In the genomic region with DNA sequence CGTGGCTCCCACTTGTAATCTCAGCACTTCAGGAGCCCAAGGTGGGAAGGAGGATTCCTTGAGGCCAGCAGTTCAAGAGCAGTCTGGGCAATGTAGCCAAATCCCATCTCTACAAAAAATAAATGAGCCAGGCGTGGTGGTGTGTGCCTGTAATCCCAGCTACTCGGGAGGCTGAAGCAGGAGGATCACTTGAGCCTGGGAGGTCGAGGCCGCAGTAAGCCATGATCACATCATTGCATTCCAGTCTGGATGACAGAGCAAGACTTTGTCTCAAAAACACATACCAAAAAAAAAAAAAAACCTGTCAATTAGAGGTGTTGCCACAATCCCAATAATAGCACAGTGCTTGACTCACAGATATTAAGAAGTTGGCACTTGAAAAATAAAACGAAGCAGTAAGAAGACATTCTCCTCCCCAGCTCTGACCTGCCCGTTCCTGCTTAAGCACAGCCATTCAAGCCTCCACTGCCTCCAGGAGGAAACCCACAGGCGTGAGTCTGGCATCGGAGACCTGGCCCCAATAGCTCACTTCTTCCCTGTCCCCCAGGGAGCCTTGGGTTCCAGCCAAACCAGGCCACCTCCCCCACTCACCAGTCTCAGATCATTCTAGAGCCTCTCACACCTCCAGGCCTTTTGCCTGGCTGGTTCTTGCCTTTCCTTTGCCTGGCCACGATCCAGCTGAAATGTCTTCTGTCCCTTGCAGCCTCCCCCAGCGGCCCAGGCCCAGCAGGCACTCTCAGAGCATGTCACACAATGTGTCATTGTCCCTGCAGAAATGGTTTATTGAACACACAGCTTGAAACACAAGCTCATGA, we compare ENCODE assay signal across 9 cellular contexts. TPM values are rescaled to one million over a fixed set of nuclear protein-coding genes. Genes with fewer than 3 reads are reported as not detected.
DNase-seq lines count a peak whose midpoint lies in the region; ATAC-seq and TF ChIP-seq lines count a peak whose summit lies in the region.
"Had no signal": no experiment of that assay in that cellular context is flagged by ENCODE, and none has a peak within 500 bp of the region (broad histone marks: within the 10 kb centered on the region; RNA-seq: fewer than 3 reads in every experiment).

No MANE protein-coding gene starts in this region.

- no peak for TF ChIP-seq EP300 in transverse colon (IDR thresholded peaks at IDR 0.05; ENCODE audit: low read depth)

- no peaks in the 10 kb centered on the region for H3K27me3 ChIP-seq in SJCRH30
- H3K27me3 ChIP-seq in transverse colon, result no peaks in the 10 kb centered on the region

- H3K36me3 ChIP-seq in SJCRH30, result no peaks in the 10 kb centered on the region
- H3K36me3 ChIP-seq in transverse colon, result no peaks in the 10 kb centered on the region

- H3K9me3 ChIP-seq in SJCRH30 (replicated peaks), result no peaks in the 10 kb centered on the region
- H3K9me3 ChIP-seq in transverse colon, result no peaks in the 10 kb centered on the region

- 64 to 65% methylated on average over 7 to 11 of the region's 11 CpGs for WGBS in transverse colon (ENCODE audit: low coverage in 1 of 2), 2 donors

- H3K27ac ChIP-seq in SJCRH30, result no peak overlapping the region
- H3K27ac ChIP-seq in transverse colon, result no peak overlapping the region
- H3K27ac ChIP-seq: KMS-11 had no signal

- in situ Hi-C loops in transverse colon (cut with MboI; ENCODE audit: low pct_ligation_motif_present in 1 of 4, low pct_unique_long_range_greater_than_20kb in 1 of 4, low sequenced_read_pairs in 3 of 4), result no loop called here

- no peak for TF ChIP-seq CTCF in transverse colon (IDR thresholded peaks at IDR 0.05)

- DNase-seq in HK-2 (ENCODE audit: unreplicated experiment) (peak; percentile 67), SJCRH30 (peak; percentile 62 to 73), glomerular visceral epithelial cell (ENCODE audit: extremely low spot score) (peak; percentile 88), renal cortical epithelial cell (ENCODE audit: low read depth) (peak; percentile 90), transverse colon (no peak)
- DNase-seq in stimulated activated naive CD8-positive, alpha-beta T cell treated with anti-CD3 and anti-CD28 coated beads, Interleukin-15, Interleukin-2, amounts not matched to agents 100 U/mL and 50 U/mL, for 24 hours, result no peak

- H3K4me1 ChIP-seq in SJCRH30 (peaks cover 8% of the 10 kb centered on the region; the same call in 1 of the 2 replicates), transverse colon (peaks cover 1 to 20% (median 3%) of the 10 kb centered on the region in 4 donors)

- ATAC-seq in HG02885 (IDR thresholded peaks at IDR 0.05; ENCODE audit: poor library complexity, unreplicated experiment) (no peak), GM21447 (IDR thresholded peaks at IDR 0.05; ENCODE audit: unreplicated experiment) (no peak)
- no peak for ATAC-seq in stimulated activated naive CD8-positive, alpha-beta T cell treated with anti-CD3 and anti-CD28 coated beads, Interleukin-15, Interleukin-2, amounts not matched to agents 100 U/mL and 50 U/mL, for 24 hours

- no peak for TF ChIP-seq POLR2A in transverse colon (IDR thresholded peaks at IDR 0.05)

- intact Hi-C loops in transverse colon (cut with DNase I; ENCODE audit: low total_unique reads), result no loop called here

- no peak overlapping the region for H3K4me3 ChIP-seq in SJCRH30
- H3K4me3 ChIP-seq in transverse colon, result no peak overlapping the region

RNA-seq across cellular contexts. Expression of a gene that starts 45.3 kb away (rescaled TPM):
- 161 and 181 TPM in 2 replicates for total RNA-seq in SJCRH30 (2014; rRNA removed; shearing (Covaris generic))
- total RNA-seq in renal cortical epithelial cell, result 112 and 399 TPM in 2 replicates
- 100 to 1,000 TPM in 3 of 4 donors, 10 to 100 TPM in 1; 90.5 to 216 (median 139) TPM for total RNA-seq in transverse colon

Comparison
In these comparisons a context has a peak if more than half of its experiments do, and no peak if none do; other contexts are left out.
1. DNase-seq: peak in HK-2 (single experiment), SJCRH30 (2 of 2), glomerular visceral epithelial cell (single experiment) and renal cortical epithelial cell (single experiment); none in transverse colon (single experiment) and stimulated activated naive CD8-positive, alpha-beta T cell treated with anti-CD3 and anti-CD28 coated beads, Interleukin-15, Interleukin-2, amounts not matched to agents 100 U/mL and 50 U/mL, for 24 hours (single experiment).